ENCODE assay signal across 1 cellular context in genomic region chr4:37648084-37648817, GRCh38.
TF ChIP-seq lines count a peak whose summit lies in the region.

No MANE protein-coding gene starts in this region.

TF ChIP-seq in K562, 482 proteins besides CTCF, POLR2A, EP300 and RAD21 (continued from another document and continues in another):
- TF ChIP-seq ZBTB11 (CRISPR knock-in tag; IDR thresholded peaks at IDR 0.05) (no peak), MAFG (tag; conservative IDR thresholded peaks at IDR 0.05) (0 out of 2 replicates have a peak, but pooled peaks have one; percentile 5), ZNF551 (CRISPR knock-in tag; IDR thresholded peaks at IDR 0.05) (no peak), HOXB6 (CRISPR knock-in tag; IDR thresholded peaks at IDR 0.05; ENCODE audit: borderline replicate concordance) (no peak), ZNF274 (IDR thresholded peaks at IDR 0.05; ENCODE audit: borderline replicate concordance, low read depth, low read length) (no peak), ERF (CRISPR knock-in tag; IDR thresholded peaks at IDR 0.05) (no peak), NR2C2 (CRISPR knock-in tag; IDR thresholded peaks at IDR 0.05) (no peak), NR2C2 (tag; IDR thresholded peaks at IDR 0.05) (peak; percentile 69; the same call in 1 of the 2 replicates), ZBTB1 (CRISPR knock-in tag; IDR thresholded peaks at IDR 0.05; ENCODE audit: borderline replicate concordance, low read depth) (no peak), MNT (conservative IDR thresholded peaks at IDR 0.05) (no peak), ELK1 (CRISPR knock-in tag; IDR thresholded peaks at IDR 0.05) (no peak), BRD4 (IDR thresholded peaks at IDR 0.05) (no peak), ZHX1 (conservative IDR thresholded peaks at IDR 0.05; ENCODE audit: low read length) (no peak), SMAD3 (CRISPR knock-in tag; conservative IDR thresholded peaks at IDR 0.05) (no peak), CHD2 (IDR thresholded peaks at IDR 0.05; ENCODE audit: low read depth, low read length) (no peak), CHCHD3 (CRISPR knock-in tag; IDR thresholded peaks at IDR 0.05) (no peak), E4F1 (CRISPR knock-in tag; IDR thresholded peaks at IDR 0.05; ENCODE audit: borderline replicate concordance) (no peak), PHF21A (IDR thresholded peaks at IDR 0.05; ENCODE audit: borderline replicate concordance, low read depth) (no peak), ZNF696 (CRISPR knock-in tag; conservative IDR thresholded peaks at IDR 0.05) (no peak), HDAC8 (tag; IDR thresholded peaks at IDR 0.05) (no peak), EHMT2 (IDR thresholded peaks at IDR 0.05) (no peak), VEZF1 (CRISPR knock-in tag; IDR thresholded peaks at IDR 0.05) (peak; percentile 32), CEBPB (tag; IDR thresholded peaks at IDR 0.05) (peak; percentile 45; the same call in 1 of the 2 replicates), TEAD4 (IDR thresholded peaks at IDR 0.05; ENCODE audit: low read length) (no peak), TEAD4 (CRISPR knock-in tag; IDR thresholded peaks at IDR 0.05; ENCODE audit: borderline replicate concordance) (no peak), PTBP1 (IDR thresholded peaks at IDR 0.05; ENCODE audit: low read depth, low read length) (no peak), FIP1L1 (IDR thresholded peaks at IDR 0.05; ENCODE audit: low read depth, low read length, poor library complexity, severe bottlenecking) (no peak), EGR1 (conservative IDR thresholded peaks at IDR 0.05) (0 out of 2 replicates have a peak, but pooled peaks have one; percentile 34), SNIP1 (IDR thresholded peaks at IDR 0.05; ENCODE audit: low read depth) (no peak), HDAC1 (IDR thresholded peaks at IDR 0.05) (peak in 1 of 2 experiments; percentile 67; a peak in 2 of 4 replicates), OTX1 (CRISPR knock-in tag; IDR thresholded peaks at IDR 0.05) (no peak), NCOA4 (IDR thresholded peaks at IDR 0.05; ENCODE audit: partially characterized antibody) (no peak), L3MBTL2 (IDR thresholded peaks at IDR 0.05) (no peak), TCF3 (CRISPR knock-in tag; IDR thresholded peaks at IDR 0.05) (no peak), JUN (IDR thresholded peaks at IDR 0.05; ENCODE audit: borderline replicate concordance, low read depth, low read length) (peak; percentile 87), JUN (CRISPR knock-in tag; IDR thresholded peaks at IDR 0.05; ENCODE audit: borderline replicate concordance) (no peak), MTA1 (IDR thresholded peaks at IDR 0.05; ENCODE audit: borderline replicate concordance) (no peak), SRSF9 (IDR thresholded peaks at IDR 0.05; ENCODE audit: borderline replicate concordance, low read depth, low read length) (no peak), ATF3 (IDR thresholded peaks at IDR 0.05) (peak; percentile 86), ATF3 (CRISPR knock-in tag; conservative IDR thresholded peaks at IDR 0.05) (no peak), CTBP1 (IDR thresholded peaks at IDR 0.05; ENCODE audit: borderline replicate concordance) (peak; percentile 40; the same call in 1 of the 2 replicates), ZNF668 (CRISPR knock-in tag; IDR thresholded peaks at IDR 0.05) (no peak), ZNF3 (CRISPR knock-in tag; IDR thresholded peaks at IDR 0.05) (no peak), ZNF232 (CRISPR knock-in tag; IDR thresholded peaks at IDR 0.05) (no peak), FOSL1 (tag; conservative IDR thresholded peaks at IDR 0.05) (peak; percentile 93), HDAC3 (IDR thresholded peaks at IDR 0.05; ENCODE audit: borderline replicate concordance, partially characterized antibody) (no peak), GMEB1 (CRISPR knock-in tag; IDR thresholded peaks at IDR 0.05) (no peak), CREB3 (tag; conservative IDR thresholded peaks at IDR 0.05; ENCODE audit: low read depth) (no peak), BACH1 (tag; IDR thresholded peaks at IDR 0.05) (no peak), MCM2 (IDR thresholded peaks at IDR 0.05; ENCODE audit: low read depth) (no peak), ATF6 (CRISPR knock-in tag; IDR thresholded peaks at IDR 0.05) (no peak), SMARCC2 (IDR thresholded peaks at IDR 0.05; ENCODE audit: low read depth) (no peak)
